In the genomic region with DNA sequence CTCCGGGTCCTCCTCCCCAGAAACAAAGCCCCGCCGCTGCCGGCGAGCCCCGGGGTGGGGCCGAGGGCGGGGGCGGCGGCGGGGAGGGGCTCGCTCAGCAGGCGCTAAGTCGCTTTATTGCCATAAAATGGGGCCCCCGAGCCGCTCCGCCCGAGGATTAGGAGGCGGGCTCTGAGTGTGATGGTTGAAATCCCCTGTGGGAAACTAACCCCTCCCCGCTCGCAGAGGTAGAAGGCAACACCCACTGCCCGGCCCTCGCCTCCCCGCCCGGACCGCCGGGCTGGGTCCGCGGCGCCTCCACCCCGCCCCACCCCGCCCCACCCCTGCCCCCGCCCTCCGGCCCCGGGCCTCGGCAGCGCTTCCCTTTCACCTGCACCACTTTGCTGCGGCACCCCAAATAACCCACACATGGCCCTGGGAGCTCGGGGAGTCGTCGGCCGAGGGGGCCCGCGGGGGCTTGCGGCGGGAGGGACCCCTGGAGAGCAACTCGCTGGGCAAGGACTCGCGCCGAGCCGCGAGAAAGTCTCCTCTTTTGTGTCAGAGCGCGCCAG, we compare ENCODE assay signal across 8 cellular contexts. TPM values are rescaled to one million over a fixed set of nuclear protein-coding genes. Genes with fewer than 3 reads are reported as not detected.
A peak's percentile ranks its signal among the peaks of the same experiment; 100 is the strongest.
DNase-seq lines count a peak whose midpoint lies in the region; ATAC-seq, FAIRE-seq and TF ChIP-seq lines count a peak whose summit lies in the region.

A gene (minus strand): TSS at position 179 of the 551 bp plus-strand sequence.

- no peaks in the 10 kb centered on the region for H3K36me3 ChIP-seq in endothelial cell of umbilical vein (ENCODE audit: control insufficient read depth in 2 of 2, extremely low read depth in 1 of 2, insufficient read depth in 2 of 2, low read length in 2 of 2)

- H3K4me2 ChIP-seq in endothelial cell of umbilical vein (ENCODE audit: insufficient read depth, low read length), result peak within 1 kb of the TSS; percentile 92

- peak within 1 kb of the TSS; percentile 74 to 92 (median 91) for H3K4me3 ChIP-seq in endothelial cell of umbilical vein (replicated peaks in 1 of 3; ENCODE audit: insufficient read depth in 1 of 3, low read depth in 1 of 3, low read length in 3 of 3)

- no peaks in the 10 kb centered on the region for H3K9me1 ChIP-seq in endothelial cell of umbilical vein (replicated peaks; ENCODE audit: control insufficient read depth, extremely low read depth, insufficient read depth, low read length)

- peak; percentile 84 for DNase-seq in COLO829 (ENCODE audit: low spot score)
- DNase-seq in HS-5 (ENCODE audit: low read depth), result peak; percentile 52
- peak; percentile 96 for DNase-seq in NK-92 treated with Interleukin-12 subunit alpha and Interleukin-12 subunit beta, amount 100 ng/mL, for 24 hours (lab: John Stamatoyannopoulos, UW)
- peak; percentile 92 for DNase-seq in activated CD8-positive, alpha-beta memory T cell treated with anti-CD3 and anti-CD28 coated beads, Interleukin-2, amount 50 U/mL, for 1 hour (ENCODE audit: extremely low read depth)
- DNase-seq in endothelial cell of umbilical vein (ENCODE audit: low read depth, low spot score), result peak; percentile 88
- peak; percentile 83 for DNase-seq in mucosa of gallbladder (ENCODE audit: low spot score)
- peak; percentile 89 for DNase-seq in stimulated activated CD8-positive, alpha-beta memory T cell treated with anti-CD3 and anti-CD28 coated beads, Interleukin-4, amount 100 ng/mL, for 24 hours (ENCODE audit: low read depth)

- peak within 1 kb of the TSS; percentile 77 for H3K27ac ChIP-seq in endothelial cell of umbilical vein (ENCODE audit: insufficient read depth, low read depth, low read length)

- H3K79me2 ChIP-seq in endothelial cell of umbilical vein (ENCODE audit: control insufficient read depth, insufficient read depth, low read length), result peaks cover 46% of the 10 kb centered on the region

- H3K4me1 ChIP-seq in endothelial cell of umbilical vein (ENCODE audit: control insufficient read depth, extremely low read depth, insufficient read depth, low read length), result peaks cover 26% of the 10 kb centered on the region

- BruUV-seq in endothelial cell of umbilical vein (replicated peaks; lab: Mats Ljungman, UMichigan), result no TSS peak

- POLR2A ChIA-PET in endothelial cell of umbilical vein (lab: Charles Lee), result interaction anchor here (0.6 kb wide), 1 partner anchor 327 kb away, joined by 3 read pairs; no protein-coding TSS in a partner anchor

- intact Hi-C loops in endothelial cell of umbilical vein (cut with micrococcal nuclease), result loop anchor here (1.0 to 10.0 kb wide), 7 partner anchors 59 to 770 kb away; no protein-coding TSS in a partner anchor

- H4K20me1 ChIP-seq in endothelial cell of umbilical vein (replicated peaks; ENCODE audit: control insufficient read depth, extremely low read depth, insufficient read depth, low read length), result peaks cover 2% of the 10 kb centered on the region

- H2AFZ ChIP-seq in endothelial cell of umbilical vein (ENCODE audit: low read depth, low read length), result peak within 1 kb of the TSS; percentile 73

- ATAC-seq in GM21360 (IDR thresholded peaks at IDR 0.05; ENCODE audit: unreplicated experiment), result peak; percentile 62

- dilution Hi-C loops in endothelial cell of umbilical vein (cut with MboI; ENCODE audit: extremely low pct_ligation_motif_present, low sequenced_read_pairs), result no loop called here

- no peaks in the 10 kb centered on the region for H3K27me3 ChIP-seq in endothelial cell of umbilical vein (ENCODE audit: control insufficient read depth in 2 of 2, insufficient read depth in 2 of 2, low read length in 2 of 2)

- no peaks in the 10 kb centered on the region for H3K9me3 ChIP-seq in endothelial cell of umbilical vein (replicated peaks; ENCODE audit: control insufficient read depth, insufficient read depth, low read length)

- peak within 1 kb of the TSS; percentile 90 for H3K9ac ChIP-seq in endothelial cell of umbilical vein (replicated peaks; ENCODE audit: extremely low read depth, insufficient read depth, low read length)

- no peak for TF ChIP-seq POLR2A in endothelial cell of umbilical vein (IDR thresholded peaks at IDR 0.05; ENCODE audit: low read depth, low read length)

- peak; percentile 58 for FAIRE-seq in endothelial cell of umbilical vein (lab: Jason Lieb, UNC)

- CTCF ChIA-PET in endothelial cell of umbilical vein (lab: Charles Lee), result interaction anchor here (0.6 to 12.0 kb wide), 7 partner anchors 19 to 1085 kb away, joined by 3 to 76 read pairs (median 4); no protein-coding TSS in a partner anchor

- TF ChIP-seq CTCF in endothelial cell of umbilical vein (IDR thresholded peaks at IDR 0.05; ENCODE audit: extremely low read depth in 1 of 2, insufficient read depth in 1 of 2, low read depth in 1 of 2, low read length in 2 of 2), result no peak

TF ChIP-seq in endothelial cell of umbilical vein, 7 proteins besides CTCF, POLR2A, EP300 and RAD21:
- peak; percentile 14 for TF ChIP-seq POLR2AphosphoS5 (IDR thresholded peaks at IDR 0.05; ENCODE audit: insufficient read depth, low read depth, low read length)
- no peak for TF ChIP-seq JUN (IDR thresholded peaks at IDR 0.05; ENCODE audit: borderline replicate concordance, insufficient read depth, insufficient read length, low read depth)
TF ChIP-seq in endothelial cell of umbilical vein: peak in this region for 1.

RNA-seq across cellular contexts. Expression of the gene that starts here (rescaled TPM):
- 25.9 and 26.0 TPM in 2 replicates for total RNA-seq in endothelial cell of umbilical vein
- 16.0 and 18.3 TPM in 2 replicates for polyA plus RNA-seq in endothelial cell of umbilical vein
- polyA plus RNA-seq in endothelial cell of umbilical vein (2011; cell fraction: cytosol; rRNA removed), result 7.0 and 8.9 TPM in 2 replicates
- 31.3 and 31.9 TPM in 2 replicates for polyA plus RNA-seq in endothelial cell of umbilical vein (2011; cell fraction: nucleus; rRNA removed)
- 10.1 and 11.2 TPM in 2 replicates for polyA plus RNA-seq in endothelial cell of umbilical vein (2012)
- 161 and 176 TPM in 2 replicates for polyA minus RNA-seq in endothelial cell of umbilical vein
- polyA minus RNA-seq in endothelial cell of umbilical vein (2011; cell fraction: cytosol; rRNA and poly(A)+ RNA removed), result 6.3 TPM
- 179 and 248 TPM in 2 replicates for polyA minus RNA-seq in endothelial cell of umbilical vein (2011; cell fraction: nucleus; rRNA and poly(A)+ RNA removed)
- 6.7 TPM for total RNA-seq in mucosa of gallbladder

Comparison
In these comparisons a context has a peak if more than half of its experiments do, and no peak if none do; other contexts are left out.
1. Peak in every context shown above with its lines: DNase-seq, ATAC-seq, H3K4me3 ChIP-seq and H3K27ac ChIP-seq.